In genomic region chr18:48612511-48612910, GRCh38 we compare ENCODE assay signal across 22 cellular contexts.
"Had no signal": no experiment of that assay in that cellular context is flagged by ENCODE, and none has a peak within 500 bp of the region (broad histone marks: within the 10 kb centered on the region; RNA-seq: fewer than 3 reads in every experiment).

No MANE protein-coding gene starts in this region.

- H3K27me3 ChIP-seq: stomach, thyroid gland had no signal

- H3K27ac ChIP-seq: thyroid gland had no signal

- H3K4me3 Mint-ChIP-seq: activated B cell treated with CpG ODN at 0.5 μM for 24 hours; activated CD4-positive, alpha-beta T cell treated with anti-CD3 and anti-CD28 coated beads for 36 hours; activated T-cell treated with anti-CD3 and anti-CD28 coated beads, Interleukin-2, amount 50 U/mL, for 24 hours; activated T-helper 17 cell treated with anti-CD3 and anti-CD28 coated beads, Interleukin-2, amount 50 U/mL, for 72 hours; dendritic cell treated with granulocyte-macrophage colony-stimulating factor and Interleukin-4, amounts not matched to agents 40 ng/mL and 50 ng/mL, for 4 days; mesothelial cell of epicardium; naive thymus-derived CD8-positive, alpha-beta T cell; stimulated activated effector memory CD8-positive, alpha-beta T cell treated with anti-CD3 and anti-CD28 coated beads, Interleukin-12 subunit alpha, Interleukin-12 subunit beta, amount 100 ng/mL, for 72 hours; T-helper 17 cell had no signal

- DNase-seq: activated B cell treated with CpG ODN at 0.5 μM for 24 hours; activated CD4-positive, alpha-beta T cell treated with anti-CD3 and anti-CD28 coated beads for 36 hours; activated CD4-positive, alpha-beta T cell treated with anti-CD3 and anti-CD28 coated beads, Interleukin-2, amount 50 U/mL, for 4 hours; activated CD8-positive, alpha-beta memory T cell treated with anti-CD3 and anti-CD28 coated beads for 24 hours; activated CD8-positive, alpha-beta memory T cell treated with anti-CD3 and anti-CD28 coated beads, Interleukin-2, amount 50 U/mL, for 4 hours; activated T-cell treated with anti-CD3 and anti-CD28 coated beads, Interleukin-2, amount 50 U/mL, for 24 hours; effector memory CD4-positive, alpha-beta T cell; foreskin melanocyte; glutamatergic neuron; hippocampal formation; left ventricle myocardium superior; mammary epithelial cell; naive thymus-derived CD8-positive, alpha-beta T cell; stomach; T-helper 17 cell; thyroid gland had no signal

- H3K36me3 Mint-ChIP-seq: activated naive CD4-positive, alpha-beta T cell treated with anti-CD3 and anti-CD28 coated beads, Interleukin-2, amount 50 U/mL, for 72 hours; mesothelial cell of epicardium; naive thymus-derived CD8-positive, alpha-beta T cell; stimulated activated effector memory CD8-positive, alpha-beta T cell treated with anti-CD3 and anti-CD28 coated beads, Interleukin-12 subunit alpha, Interleukin-12 subunit beta, amount 100 ng/mL, for 72 hours had no signal

- H3K9me3 Mint-ChIP-seq: activated B cell treated with CpG ODN at 0.5 μM for 24 hours; activated naive CD4-positive, alpha-beta T cell treated with anti-CD3 and anti-CD28 coated beads, Interleukin-2, amount 50 U/mL, for 72 hours; activated T-cell treated with anti-CD3 and anti-CD28 coated beads, Interleukin-2, amount 50 U/mL, for 24 hours; activated T-helper 17 cell treated with anti-CD3 and anti-CD28 coated beads, Interleukin-2, amount 50 U/mL, for 72 hours; dendritic cell treated with granulocyte-macrophage colony-stimulating factor and Interleukin-4, amounts not matched to agents 40 ng/mL and 50 ng/mL, for 4 days; mesothelial cell of epicardium; naive thymus-derived CD8-positive, alpha-beta T cell; stimulated activated effector memory CD8-positive, alpha-beta T cell treated with anti-CD3 and anti-CD28 coated beads, Interleukin-12 subunit alpha, Interleukin-12 subunit beta, amount 100 ng/mL, for 72 hours had no signal

- H3K4me1 ChIP-seq: prostate gland had no signal

- H3K36me3 ChIP-seq: prostate gland, stomach, thyroid gland had no signal

- H3K27me3 Mint-ChIP-seq: activated B cell treated with CpG ODN at 0.5 μM for 24 hours; activated CD4-positive, alpha-beta T cell treated with anti-CD3 and anti-CD28 coated beads for 36 hours; activated T-cell treated with anti-CD3 and anti-CD28 coated beads, Interleukin-2, amount 50 U/mL, for 24 hours; activated T-helper 17 cell treated with anti-CD3 and anti-CD28 coated beads, Interleukin-2, amount 50 U/mL, for 72 hours; dendritic cell treated with granulocyte-macrophage colony-stimulating factor and Interleukin-4, amounts not matched to agents 40 ng/mL and 50 ng/mL, for 4 days; T-helper 17 cell had no signal

- ATAC-seq: activated CD4-positive, alpha-beta T cell treated with anti-CD3 and anti-CD28 coated beads for 36 hours; activated naive CD4-positive, alpha-beta T cell treated with anti-CD3 and anti-CD28 coated beads, Interleukin-2, amount 50 U/mL, for 72 hours; activated T-helper 17 cell treated with anti-CD3 and anti-CD28 coated beads, Interleukin-2, amount 50 U/mL, for 72 hours; left ventricle myocardium superior; naive thymus-derived CD8-positive, alpha-beta T cell; stimulated activated effector memory CD8-positive, alpha-beta T cell treated with anti-CD3 and anti-CD28 coated beads, Interleukin-12 subunit alpha, Interleukin-12 subunit beta, amount 100 ng/mL, for 72 hours; T-helper 17 cell had no signal

- H3K4me1 Mint-ChIP-seq: activated B cell treated with CpG ODN at 0.5 μM for 24 hours; activated CD4-positive, alpha-beta T cell treated with anti-CD3 and anti-CD28 coated beads for 36 hours; activated T-helper 17 cell treated with anti-CD3 and anti-CD28 coated beads, Interleukin-2, amount 50 U/mL, for 72 hours; naive thymus-derived CD8-positive, alpha-beta T cell; stimulated activated effector memory CD8-positive, alpha-beta T cell treated with anti-CD3 and anti-CD28 coated beads, Interleukin-12 subunit alpha, Interleukin-12 subunit beta, amount 100 ng/mL, for 72 hours had no signal

- H3K27ac Mint-ChIP-seq: activated B cell treated with CpG ODN at 0.5 μM for 24 hours; activated CD4-positive, alpha-beta T cell treated with anti-CD3 and anti-CD28 coated beads for 36 hours; activated naive CD4-positive, alpha-beta T cell treated with anti-CD3 and anti-CD28 coated beads, Interleukin-2, amount 50 U/mL, for 72 hours; activated T-cell treated with anti-CD3 and anti-CD28 coated beads, Interleukin-2, amount 50 U/mL, for 24 hours; activated T-helper 17 cell treated with anti-CD3 and anti-CD28 coated beads, Interleukin-2, amount 50 U/mL, for 72 hours; dendritic cell treated with granulocyte-macrophage colony-stimulating factor and Interleukin-4, amounts not matched to agents 40 ng/mL and 50 ng/mL, for 4 days; mesothelial cell of epicardium; naive thymus-derived CD8-positive, alpha-beta T cell; stimulated activated effector memory CD8-positive, alpha-beta T cell treated with anti-CD3 and anti-CD28 coated beads, Interleukin-12 subunit alpha, Interleukin-12 subunit beta, amount 100 ng/mL, for 72 hours; T-helper 17 cell had no signal

- H3K9me3 ChIP-seq: prostate gland, stomach, thyroid gland had no signal

- H3K4me3 ChIP-seq: prostate gland, stomach, thyroid gland had no signal
